ENCODE assay signal across 8 cellular contexts in genomic region chrX:150568320-150569154, GRCh38. TPM values are rescaled to one million over a fixed set of nuclear protein-coding genes. Genes with fewer than 3 reads are reported as not detected.
A peak's percentile ranks its signal among the peaks of the same experiment; 100 is the strongest.
DNase-seq lines count a peak whose midpoint lies in the region; ATAC-seq and TF ChIP-seq lines count a peak whose summit lies in the region.

TSS of gene MTM1 (plus strand) at chrX:150568621. CDS start at chrX:150592615, 23,994 bp downstream.

- H3K9me3 ChIP-seq in suprapubic skin = no peaks in the 10 kb centered on the region

- H3K9me3 Mint-ChIP-seq in activated naive CD8-positive, alpha-beta T cell (ENCODE audit: low read depth) = no peaks in the 10 kb centered on the region

- peaks cover 34% of the 10 kb centered on the region for H3K4me1 ChIP-seq in suprapubic skin

- H3K4me3 ChIP-seq in GM12864 (ENCODE audit: low read depth, low read length) = peak within 1 kb of the TSS; percentile 62
- H3K4me3 ChIP-seq in suprapubic skin = peak within 1 kb of the TSS; percentile 73

- H3K27me3 ChIP-seq in suprapubic skin = no peaks in the 10 kb centered on the region

- ATAC-seq in HG02678 (IDR thresholded peaks at IDR 0.05; ENCODE audit: unreplicated experiment) = peak; percentile 93

- no peak for TF ChIP-seq CTCF in GM12864 (IDR thresholded peaks at IDR 0.05; ENCODE audit: low read depth, low read length, missing control alignments)
- TF ChIP-seq CTCF in suprapubic skin (IDR thresholded peaks at IDR 0.05) = no peak

- TF ChIP-seq EP300 in suprapubic skin (IDR thresholded peaks at IDR 0.05) = no peak

- H3K36me3 Mint-ChIP-seq in activated naive CD8-positive, alpha-beta T cell = no peaks in the 10 kb centered on the region

- WGBS in suprapubic skin = 49% methylated on average over 28 of the region's 89 CpGs

- H3K27me3 Mint-ChIP-seq in activated naive CD8-positive, alpha-beta T cell = no peaks in the 10 kb centered on the region

- peak within 1 kb of the TSS; percentile 89 for H3K4me3 Mint-ChIP-seq in activated naive CD8-positive, alpha-beta T cell

- peak within 1 kb of the TSS; percentile 88 for H3K27ac ChIP-seq in suprapubic skin

- DNase-seq in GM12864 (ENCODE audit: low read depth) (peak; percentile 78), NCI-H1105 treated with DMSO at 0.1 percent for 48 hours (lab: John Stamatoyannopoulos, UW) (peak; percentile 99), SKM-1 treated with dmso at 0.1 percent for 144 hours (lab: John Stamatoyannopoulos, UW; ENCODE audit: unreplicated experiment) (peak; percentile 87), glomerular visceral epithelial cell (ENCODE audit: extremely low spot score) (peak; percentile 95), occipital lobe (lab: John Stamatoyannopoulos, UW) (peak; percentile 85), suprapubic skin (ENCODE audit: low spot score in 2 of 2) (peak; percentile 93 to 95)

- peak within 1 kb of the TSS; percentile 81 for H3K27ac Mint-ChIP-seq in activated naive CD8-positive, alpha-beta T cell

- H3K36me3 ChIP-seq in suprapubic skin = no peaks in the 10 kb centered on the region

- peak in 1 of 2 donors; percentile 39 for TF ChIP-seq POLR2A in suprapubic skin (IDR thresholded peaks at IDR 0.05)

- H3K4me1 Mint-ChIP-seq in activated naive CD8-positive, alpha-beta T cell (ENCODE audit: low read depth) = peaks cover 40% of the 10 kb centered on the region

RNA-seq across cellular contexts. Expression of gene MTM1, which starts in this region (rescaled TPM):
- total RNA-seq in occipital lobe = 17.3 TPM
- 10 to 100 TPM; 15.4 to 18.4 (median 16.7) TPM for total RNA-seq in suprapubic skin

Comparison
In these comparisons a context has a peak if more than half of its experiments do, and no peak if none do; other contexts are left out.
1. Peak in every context shown above with its lines: DNase-seq, ATAC-seq, H3K4me3 ChIP-seq and H3K27ac ChIP-seq.